ENCODE assay signal across 1 cellular context in the genomic region with DNA sequence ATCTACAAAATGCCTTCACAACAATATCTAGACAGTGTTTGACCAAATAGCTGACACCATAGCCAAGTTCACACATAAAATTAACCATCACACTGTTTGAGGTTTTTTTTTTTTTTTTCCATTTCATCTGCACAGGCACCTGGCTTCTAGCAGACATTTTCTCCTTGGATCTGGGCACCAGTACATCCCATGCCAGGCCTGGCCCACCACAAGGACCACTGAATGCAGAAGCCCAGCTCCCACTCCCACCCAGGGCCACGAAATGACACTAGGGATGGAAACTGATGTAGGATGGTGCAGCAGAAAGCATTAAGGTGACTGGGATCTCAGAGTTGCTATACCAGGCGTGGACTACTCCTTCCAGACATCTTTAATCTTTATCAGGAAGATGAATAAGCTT.
TF ChIP-seq lines count a peak whose summit lies in the region.

No MANE protein-coding gene starts in this region.

TF ChIP-seq in HCT116, 20 proteins besides CTCF, POLR2A, EP300 and RAD21:
- TF ChIP-seq ELF1 (IDR thresholded peaks at IDR 0.05; ENCODE audit: borderline replicate concordance, low read depth) (no peak), TCF7L2 (IDR thresholded peaks at IDR 0.05; ENCODE audit: borderline replicate concordance, extremely low read depth, insufficient read depth, insufficient read length) (no peak), EZH2phosphoT487 (IDR thresholded peaks at IDR 0.05; ENCODE audit: borderline replicate concordance) (no peak), SRF (IDR thresholded peaks at IDR 0.05; ENCODE audit: low read depth) (no peak), EGR1 (IDR thresholded peaks at IDR 0.05; ENCODE audit: low read depth) (no peak), JUND (IDR thresholded peaks at IDR 0.05) (no peak), ZNF274 (IDR thresholded peaks at IDR 0.05; ENCODE audit: low read depth, low read length) (no peak), SIN3A (IDR thresholded peaks at IDR 0.05; ENCODE audit: low read depth) (no peak), FOSL1 (IDR thresholded peaks at IDR 0.05; ENCODE audit: low read depth) (no peak), SP1 (IDR thresholded peaks at IDR 0.05; ENCODE audit: low read depth) (no peak), YY1 (IDR thresholded peaks at IDR 0.05; ENCODE audit: extremely low read depth, insufficient replicate concordance, low read depth, low read length) (no peak), EZH2 (IDR thresholded peaks at IDR 0.05) (no peak), POLR2AphosphoS5 (IDR thresholded peaks at IDR 0.05; ENCODE audit: low read depth, low read length) (no peak), ZFX (IDR thresholded peaks at IDR 0.05) (no peak)
- TF ChIP-seq, protein P1, sequence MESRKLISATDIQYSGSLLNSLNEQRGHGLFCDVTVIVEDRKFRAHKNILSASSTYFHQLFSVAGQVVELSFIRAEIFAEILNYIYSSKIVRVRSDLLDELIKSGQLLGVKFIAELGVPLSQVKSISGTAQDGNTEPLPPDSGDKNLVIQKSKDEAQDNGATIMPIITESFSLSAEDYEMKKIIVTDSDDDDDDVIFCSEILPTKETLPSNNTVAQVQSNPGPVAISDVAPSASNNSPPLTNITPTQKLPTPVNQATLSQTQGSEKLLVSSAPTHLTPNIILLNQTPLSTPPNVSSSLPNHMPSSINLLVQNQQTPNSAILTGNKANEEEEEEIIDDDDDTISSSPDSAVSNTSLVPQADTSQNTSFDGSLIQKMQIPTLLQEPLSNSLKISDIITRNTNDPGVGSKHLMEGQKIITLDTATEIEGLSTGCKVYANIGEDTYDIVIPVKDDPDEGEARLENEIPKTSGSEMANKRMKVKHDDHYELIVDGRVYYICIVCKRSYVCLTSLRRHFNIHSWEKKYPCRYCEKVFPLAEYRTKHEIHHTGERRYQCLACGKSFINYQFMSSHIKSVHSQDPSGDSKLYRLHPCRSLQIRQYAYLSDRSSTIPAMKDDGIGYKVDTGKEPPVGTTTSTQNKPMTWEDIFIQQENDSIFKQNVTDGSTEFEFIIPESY (IDR thresholded peaks at IDR 0.05; ENCODE audit: extremely low read depth, insufficient replicate concordance, low read length): no peak
- TF ChIP-seq, protein P2, sequence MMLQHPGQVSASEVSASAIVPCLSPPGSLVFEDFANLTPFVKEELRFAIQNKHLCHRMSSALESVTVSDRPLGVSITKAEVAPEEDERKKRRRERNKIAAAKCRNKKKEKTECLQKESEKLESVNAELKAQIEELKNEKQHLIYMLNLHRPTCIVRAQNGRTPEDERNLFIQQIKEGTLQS (IDR thresholded peaks at IDR 0.05): no peak
- TF ChIP-seq, protein P3, sequence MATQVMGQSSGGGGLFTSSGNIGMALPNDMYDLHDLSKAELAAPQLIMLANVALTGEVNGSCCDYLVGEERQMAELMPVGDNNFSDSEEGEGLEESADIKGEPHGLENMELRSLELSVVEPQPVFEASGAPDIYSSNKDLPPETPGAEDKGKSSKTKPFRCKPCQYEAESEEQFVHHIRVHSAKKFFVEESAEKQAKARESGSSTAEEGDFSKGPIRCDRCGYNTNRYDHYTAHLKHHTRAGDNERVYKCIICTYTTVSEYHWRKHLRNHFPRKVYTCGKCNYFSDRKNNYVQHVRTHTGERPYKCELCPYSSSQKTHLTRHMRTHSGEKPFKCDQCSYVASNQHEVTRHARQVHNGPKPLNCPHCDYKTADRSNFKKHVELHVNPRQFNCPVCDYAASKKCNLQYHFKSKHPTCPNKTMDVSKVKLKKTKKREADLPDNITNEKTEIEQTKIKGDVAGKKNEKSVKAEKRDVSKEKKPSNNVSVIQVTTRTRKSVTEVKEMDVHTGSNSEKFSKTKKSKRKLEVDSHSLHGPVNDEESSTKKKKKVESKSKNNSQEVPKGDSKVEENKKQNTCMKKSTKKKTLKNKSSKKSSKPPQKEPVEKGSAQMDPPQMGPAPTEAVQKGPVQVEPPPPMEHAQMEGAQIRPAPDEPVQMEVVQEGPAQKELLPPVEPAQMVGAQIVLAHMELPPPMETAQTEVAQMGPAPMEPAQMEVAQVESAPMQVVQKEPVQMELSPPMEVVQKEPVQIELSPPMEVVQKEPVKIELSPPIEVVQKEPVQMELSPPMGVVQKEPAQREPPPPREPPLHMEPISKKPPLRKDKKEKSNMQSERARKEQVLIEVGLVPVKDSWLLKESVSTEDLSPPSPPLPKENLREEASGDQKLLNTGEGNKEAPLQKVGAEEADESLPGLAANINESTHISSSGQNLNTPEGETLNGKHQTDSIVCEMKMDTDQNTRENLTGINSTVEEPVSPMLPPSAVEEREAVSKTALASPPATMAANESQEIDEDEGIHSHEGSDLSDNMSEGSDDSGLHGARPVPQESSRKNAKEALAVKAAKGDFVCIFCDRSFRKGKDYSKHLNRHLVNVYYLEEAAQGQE (IDR thresholded peaks at IDR 0.05; ENCODE audit: low read depth): no peak
